In the genomic region with DNA sequence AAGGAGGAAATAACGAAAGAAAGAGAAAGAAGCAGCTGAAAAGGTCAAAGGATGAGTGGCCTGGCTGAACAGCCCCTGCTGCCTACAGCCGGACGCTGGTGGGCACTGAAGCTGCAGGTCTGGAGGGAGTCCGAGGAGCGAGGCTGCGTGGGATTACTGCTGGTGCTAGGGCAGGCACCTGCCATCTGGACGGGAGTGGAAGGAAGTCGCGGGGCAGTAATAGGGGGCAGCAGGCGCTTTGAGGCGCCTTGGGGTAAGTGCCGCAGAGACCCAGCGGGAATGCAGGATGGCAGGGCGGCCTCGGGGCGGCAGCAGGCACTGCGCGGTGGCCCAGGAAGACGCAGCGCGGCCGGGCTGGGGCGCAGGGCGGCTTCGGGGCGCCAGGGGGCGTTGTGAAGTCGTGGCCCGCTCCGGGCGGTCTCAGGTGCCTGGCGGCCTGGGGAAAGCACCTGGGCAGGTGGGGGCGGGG, we compare ENCODE assay signal across 8 cellular contexts. TPM values are rescaled to one million over a fixed set of nuclear protein-coding genes. Genes with fewer than 3 reads are reported as not detected.
DNase-seq lines count a peak whose midpoint lies in the region; ATAC-seq and TF ChIP-seq lines count a peak whose summit lies in the region.

No MANE protein-coding gene starts in this region.

- H3K27ac Mint-ChIP-seq in activated naive CD4-positive, alpha-beta T cell treated with anti-CD3 and anti-CD28 coated beads, Interleukin-2, amount 10 ng/mL, durations not matched to agents 7 days and 5 days, result no peak overlapping the region

- WGBS in transverse colon (ENCODE audit: low coverage in 1 of 2), 2 donors, result 9 to 11% methylated on average over 3 to 14 of the region's 33 CpGs

- TF ChIP-seq POLR2A in transverse colon (IDR thresholded peaks at IDR 0.05), result no peak

- no peak overlapping the region for H3K4me3 Mint-ChIP-seq in activated naive CD4-positive, alpha-beta T cell treated with anti-CD3 and anti-CD28 coated beads, Interleukin-2, amount 10 ng/mL, durations not matched to agents 7 days and 5 days

- peaks cover 8% of the 10 kb centered on the region for H3K4me1 Mint-ChIP-seq in activated naive CD4-positive, alpha-beta T cell treated with anti-CD3 and anti-CD28 coated beads, Interleukin-2, amount 10 ng/mL, durations not matched to agents 7 days and 5 days

- no peaks in the 10 kb centered on the region for H3K36me3 ChIP-seq in transverse colon

- H3K9me3 Mint-ChIP-seq in activated naive CD4-positive, alpha-beta T cell treated with anti-CD3 and anti-CD28 coated beads, Interleukin-2, amount 10 ng/mL, durations not matched to agents 7 days and 5 days, result no peaks in the 10 kb centered on the region

- intact Hi-C loops in head of caudate nucleus (cut with DNase I), result loop anchor here (2.0 kb wide), 1 partner anchor 253 kb away; no protein-coding TSS in a partner anchor
- intact Hi-C loops in posterior cingulate gyrus (cut with DNase I), result loop anchor here (1.0 to 10.0 kb wide), 2 partner anchors 252 to 287 kb away; no protein-coding TSS in a partner anchor
- intact Hi-C loops in transverse colon (cut with DNase I; ENCODE audit: low total_unique reads), result loop anchor here (1.0 kb wide), 1 partner anchor 252 kb away; no protein-coding TSS in a partner anchor

- no peaks in the 10 kb centered on the region for H3K9me3 ChIP-seq in transverse colon

- TF ChIP-seq EP300 in transverse colon (IDR thresholded peaks at IDR 0.05; ENCODE audit: low read depth), result no peak

- peak; percentile 91 for ATAC-seq in GM21737 (IDR thresholded peaks at IDR 0.05; ENCODE audit: unreplicated experiment)

- peaks cover 74% of the 10 kb centered on the region for H3K27me3 Mint-ChIP-seq in activated naive CD4-positive, alpha-beta T cell treated with anti-CD3 and anti-CD28 coated beads, Interleukin-2, amount 10 ng/mL, durations not matched to agents 7 days and 5 days

- DNase-seq in DMS153 treated with DMSO at 0.1 percent for 48 hours (lab: John Stamatoyannopoulos, UW; ENCODE audit: unreplicated experiment) (peak; percentile 90), LNCaP clone FGC (ENCODE audit: low read depth) (peak; percentile 54), SK-MEL-5 (ENCODE audit: low read depth, low spot score) (peak; percentile 51), head of caudate nucleus (peak; percentile 37 to 87 (median 74)), posterior cingulate gyrus (peak; percentile 32 to 95 (median 68)), transverse colon (peak; percentile 93)
- peak; percentile 84 for DNase-seq in activated naive CD4-positive, alpha-beta T cell treated with anti-CD3 and anti-CD28 coated beads, Interleukin-2, amount 10 ng/mL, durations not matched to agents 7 days and 5 days

- H3K4me1 ChIP-seq in transverse colon, result peaks cover 9 to 16% (median 12%) of the 10 kb centered on the region in 4 donors

- CTCF ChIA-PET in activated naive CD4-positive, alpha-beta T cell treated with anti-CD3 and anti-CD28 coated beads, Interleukin-2, amount 10 ng/mL, durations not matched to agents 7 days and 5 days (lab: Charles Lee), result interaction anchor here (1.1 to 5.8 kb wide), 3 partner anchors 26 to 253 kb away, joined by 3 to 89 read pairs (median 3); no protein-coding TSS in a partner anchor

- H3K4me3 ChIP-seq in LNCaP clone FGC (ENCODE audit: low read depth, low read length) (peak overlapping the region; percentile 57), transverse colon (peak overlapping the region; percentile 33 to 61 (median 46))

- no peaks in the 10 kb centered on the region for H3K36me3 Mint-ChIP-seq in activated naive CD4-positive, alpha-beta T cell treated with anti-CD3 and anti-CD28 coated beads, Interleukin-2, amount 10 ng/mL, durations not matched to agents 7 days and 5 days

- H3K27ac ChIP-seq in transverse colon, result no peak overlapping the region

- peaks cover 83% of the 10 kb centered on the region for H3K27me3 ChIP-seq in transverse colon

- TF ChIP-seq CTCF in LNCaP clone FGC (IDR thresholded peaks at IDR 0.05; ENCODE audit: control insufficient read depth, extremely low read depth, insufficient read depth), result peak; percentile 100
- peak; percentile 84 to 99 (median 96) for TF ChIP-seq CTCF in transverse colon (IDR thresholded peaks at IDR 0.05)

- in situ Hi-C loops in SK-MEL-5 (cut with HindIII; ENCODE audit: low pct_unique_long_range_greater_than_20kb, low sequenced_read_pairs), result no loop called here
- in situ Hi-C loops in transverse colon (cut with MboI; ENCODE audit: low pct_ligation_motif_present in 1 of 4, low pct_unique_long_range_greater_than_20kb in 1 of 4, low sequenced_read_pairs in 3 of 4), result loop anchor here in 3 of 4 donors (5.0 to 10.0 kb wide), 3 partner anchors 253 to 260 kb away; no protein-coding TSS in a partner anchor

RNA-seq across cellular contexts. Expression of a gene that starts 0.3 kb away (rescaled TPM):
- not detected in 2 replicates for total RNA-seq in SK-MEL-5 (2014; rRNA removed; shearing (Covaris generic))
- not detected in 2 replicates for polyA plus RNA-seq in SK-MEL-5 (2015; cell fraction: cytosol; rRNA removed)
- not detected in 2 replicates for polyA plus RNA-seq in SK-MEL-5 (2015; cell fraction: nucleus; rRNA removed)
- total RNA-seq in transverse colon, result 10 to 100 TPM in 3 of 4 donors, 1 to 10 TPM in 1; 2.8 to 87.8 (median 66.2) TPM

RNA-seq across cellular contexts. Expression of a gene that starts 33.0 kb away (rescaled TPM):
- 3.3 and 4.7 TPM in 2 replicates for total RNA-seq in SK-MEL-5 (2014; rRNA removed; shearing (Covaris generic))
- 5.4 and 7.2 TPM in 2 replicates for polyA plus RNA-seq in SK-MEL-5 (2015; cell fraction: cytosol; rRNA removed)
- 14.4 and 17.1 TPM in 2 replicates for polyA plus RNA-seq in SK-MEL-5 (2015; cell fraction: nucleus; rRNA removed)
- total RNA-seq in transverse colon, result 1 to 10 TPM; 6.0 to 8.3 (median 7.1) TPM
